In the genomic region with DNA sequence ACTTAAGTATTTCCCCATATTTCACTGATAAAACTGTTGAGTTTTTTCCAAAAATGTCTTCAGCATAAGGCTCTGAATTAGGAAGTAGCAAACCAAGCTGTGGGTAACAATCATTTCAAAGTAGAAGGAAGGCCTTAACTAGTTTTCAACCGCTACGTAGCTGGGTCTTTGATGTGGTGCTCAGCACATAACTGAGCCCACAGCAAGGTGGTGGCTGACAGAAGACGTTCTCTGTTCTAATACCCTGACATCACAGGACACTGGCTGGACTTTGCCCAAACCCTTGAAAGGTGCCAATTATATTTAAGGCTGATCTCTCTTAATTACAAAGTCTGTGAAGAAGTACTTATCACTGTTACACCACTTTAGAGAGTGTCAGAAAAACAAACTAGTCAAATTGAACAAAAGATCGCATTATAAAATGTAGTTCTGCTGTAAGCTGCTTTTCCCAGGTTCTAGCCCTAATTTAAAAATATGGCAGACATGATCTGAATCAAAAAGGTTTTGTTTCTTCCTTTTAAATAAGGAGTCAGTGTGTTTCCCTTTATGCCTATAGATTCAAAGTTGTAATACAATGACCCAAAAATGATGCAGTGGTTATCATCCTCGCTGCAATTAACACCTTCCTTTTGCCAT, we compare ENCODE assay signal across 18 cellular contexts. TPM values are rescaled to one million over a fixed set of nuclear protein-coding genes. Genes with fewer than 3 reads are reported as not detected.
DNase-seq lines count a peak whose midpoint lies in the region; ATAC-seq, FAIRE-seq and TF ChIP-seq lines count a peak whose summit lies in the region.
"Had no signal": no experiment of that assay in that cellular context is flagged by ENCODE, and none has a peak within 500 bp of the region (broad histone marks: within the 10 kb centered on the region; RNA-seq: fewer than 3 reads in every experiment).

No MANE protein-coding gene starts in this region.

- no peak for TF ChIP-seq POLR2A in GM12892 (IDR thresholded peaks at IDR 0.05; ENCODE audit: low read depth, low read length)

- DNase-seq in CD4-positive, alpha-beta memory T cell: peak; percentile 55 to 68 (median 63)
- no peak for DNase-seq in GM12892 (ENCODE audit: insufficient read length)
- DNase-seq in T-helper 17 cell: peak in 1 of 3 donors; percentile 20
- peak; percentile 67 to 78 (median 77) for DNase-seq in immature natural killer cell
- no peak for DNase-seq in NCI-H510A treated with DMSO at 0.1 percent for 48 hours (lab: John Stamatoyannopoulos, UW)
- DNase-seq in H7: no peak
- DNase-seq in T1000 (lab: John Stamatoyannopoulos, UW): no peak
- DNase-seq: C1 segment of cervical spinal cord; left lung; naive B cell; NCI-H1436; NCI-H524; retina; stimulated activated CD4-positive, alpha-beta T cell treated with anti-CD3 and anti-CD28 coated beads, Interleukin-2, amount 100 ng/mL, for 24 hours had no signal

- no peak overlapping the region for H3K4me3 ChIP-seq in CD4-positive, alpha-beta memory T cell (ENCODE audit: low read length in 2 of 2)
- no peak overlapping the region for H3K4me3 ChIP-seq in H7 (ENCODE audit: insufficient read depth, low read depth, low read length)
- H3K4me3 ChIP-seq: left lung had no signal

- POLR2A ChIA-PET in CD4-positive, alpha-beta memory T cell (lab: Charles Lee; ENCODE audit: partially characterized antibody): interaction anchor here (0.9 to 3.0 kb wide), 4 partner anchors 9 to 28 kb away, joined by 3 to 11 read pairs (median 5); no protein-coding TSS in a partner anchor

- H3K36me3 Mint-ChIP-seq in CD4-positive, alpha-beta memory T cell: peaks cover 0 to 3% of the 10 kb centered on the region in 2 donors
- H3K36me3 Mint-ChIP-seq in T-helper 17 cell (ENCODE audit: low read depth) (no peaks in the 10 kb centered on the region), immature natural killer cell (peaks cover 0 to 3% (median 2%) of the 10 kb centered on the region in 3 donors)

- ATAC-seq in T-helper 17 cell: peak; percentile 96
- ATAC-seq: Panc1 had no signal

- intact Hi-C loops in CD4-positive, alpha-beta memory T cell (cut with micrococcal nuclease): loop anchor here (2.0 kb wide), 1 partner anchor 26 kb away; the partner anchor contains the start of gene MAN1A1

- H3K9me3 ChIP-seq in CD4-positive, alpha-beta memory T cell (ENCODE audit: control insufficient read depth in 1 of 2, low read length in 2 of 2): no peaks in the 10 kb centered on the region
- no peaks in the 10 kb centered on the region for H3K9me3 ChIP-seq in T-helper 17 cell (ENCODE audit: control insufficient read depth, low read length, poor library complexity, severe bottlenecking)
- H3K9me3 ChIP-seq: left lung had no signal

- H3K27ac ChIP-seq in CD4-positive, alpha-beta memory T cell (ENCODE audit: low read depth, low read length): no peak overlapping the region
- H3K27ac ChIP-seq: KMS-11, left lung had no signal

- H3K27ac Mint-ChIP-seq in CD4-positive, alpha-beta memory T cell: peak overlapping the region in 6 of 7 donors; percentile 19 to 92 (median 70)
- peak overlapping the region; percentile 82 for H3K27ac Mint-ChIP-seq in T-helper 17 cell
- peak overlapping the region; percentile 85 to 95 (median 90) for H3K27ac Mint-ChIP-seq in immature natural killer cell
- H3K27ac Mint-ChIP-seq: dendritic cell treated with granulocyte-macrophage colony-stimulating factor and Interleukin-4, amounts not matched to agents 40 ng/mL and 50 ng/mL, for 4 days had no signal

- H3K27me3 ChIP-seq in CD4-positive, alpha-beta memory T cell (ENCODE audit: insufficient read depth, low read length): no peaks in the 10 kb centered on the region
- H3K27me3 ChIP-seq in H7 (ENCODE audit: control insufficient read depth, insufficient read depth, low read length): no peaks in the 10 kb centered on the region
- H3K27me3 ChIP-seq: left lung had no signal

- H3K36me3 ChIP-seq in CD4-positive, alpha-beta memory T cell (ENCODE audit: insufficient read depth, low read length): peaks cover 3% of the 10 kb centered on the region
- H3K36me3 ChIP-seq in H7 (replicated peaks; ENCODE audit: control insufficient read depth, insufficient read depth, low read length): no peaks in the 10 kb centered on the region

- peaks cover 18 to 24% (median 20%) of the 10 kb centered on the region in 4 donors for H3K4me1 Mint-ChIP-seq in CD4-positive, alpha-beta memory T cell
- H3K4me1 Mint-ChIP-seq in T-helper 17 cell: peaks cover 19% of the 10 kb centered on the region
- peaks cover 62 to 71% of the 10 kb centered on the region in 2 donors for H3K4me1 Mint-ChIP-seq in immature natural killer cell

- H3K27me3 Mint-ChIP-seq in CD4-positive, alpha-beta memory T cell: no peaks in the 10 kb centered on the region
- H3K27me3 Mint-ChIP-seq in T-helper 17 cell (no peaks in the 10 kb centered on the region), immature natural killer cell (ENCODE audit: low read depth in 3 of 3) (no peaks in the 10 kb centered on the region)
- H3K27me3 Mint-ChIP-seq: dendritic cell treated with granulocyte-macrophage colony-stimulating factor and Interleukin-4, amounts not matched to agents 40 ng/mL and 50 ng/mL, for 4 days; naive B cell had no signal

- peak overlapping the region in 6 of 8 donors; percentile 17 to 68 (median 40) for H3K4me3 Mint-ChIP-seq in CD4-positive, alpha-beta memory T cell
- H3K4me3 Mint-ChIP-seq in T-helper 17 cell (peak overlapping the region; percentile 64), immature natural killer cell (peak overlapping the region; percentile 61 to 77 (median 73))
- H3K4me3 Mint-ChIP-seq: dendritic cell treated with granulocyte-macrophage colony-stimulating factor and Interleukin-4, amounts not matched to agents 40 ng/mL and 50 ng/mL, for 4 days; naive B cell had no signal

- CTCF ChIA-PET in CD4-positive, alpha-beta memory T cell (lab: Charles Lee; ENCODE audit: partially characterized antibody): interaction anchor here (0.8 to 2.0 kb wide), 7 partner anchors 9 to 28 kb away, joined by 3 to 13 read pairs (median 3); no protein-coding TSS in a partner anchor

- peak; percentile 48 for FAIRE-seq in GM12892 (lab: Jason Lieb, UNC)

- no peaks in the 10 kb centered on the region for H3K9me3 Mint-ChIP-seq in CD4-positive, alpha-beta memory T cell
- no peaks in the 10 kb centered on the region for H3K9me3 Mint-ChIP-seq in immature natural killer cell
- H3K9me3 Mint-ChIP-seq: dendritic cell treated with granulocyte-macrophage colony-stimulating factor and Interleukin-4, amounts not matched to agents 40 ng/mL and 50 ng/mL, for 4 days; naive B cell had no signal

- H3K4me1 ChIP-seq in CD4-positive, alpha-beta memory T cell (ENCODE audit: insufficient read depth, low read length): peaks cover 20% of the 10 kb centered on the region

RNA-seq across cellular contexts. Expression of gene MAN1A1, which starts 26.7 kb away (rescaled TPM):
- total RNA-seq in CD4-positive, alpha-beta memory T cell: 10 to 100 TPM; 12.3 TPM
- polyA plus RNA-seq in CD4-positive, alpha-beta memory T cell: 10 to 100 TPM; 12.4 to 14.7 TPM
- 8.2 TPM for polyA plus RNA-seq in GM12892 (2012; ENCODE audit: missing spikeins)
- 10 to 100 TPM; 14.2 to 19.6 TPM for total RNA-seq in T-helper 17 cell
- polyA plus RNA-seq in immature natural killer cell: 10 to 100 TPM; 33.9 to 64.9 (median 56.7) TPM
- total RNA-seq in H7 (2014; rRNA removed; shearing (Covaris generic)): 13.2 and 14.5 TPM in 2 replicates
- total RNA-seq: G401 had no signal

Comparison
In these comparisons a context has a peak if more than half of its experiments do, and no peak if none do; other contexts are left out.
1. DNase-seq: peak in CD4-positive, alpha-beta memory T cell (5 of 5) and immature natural killer cell (3 of 3); none in GM12892 (single experiment), NCI-H510A treated with DMSO at 0.1 percent for 48 hours (single experiment), H7 (single experiment) and T1000 (single experiment).
2. Peak in every context shown above with its lines, with median percentiles within 50 percentile points of each other: H3K27ac Mint-ChIP-seq and H3K4me3 Mint-ChIP-seq.